ENCODE assay signal across 7 cellular contexts in the genomic region with DNA sequence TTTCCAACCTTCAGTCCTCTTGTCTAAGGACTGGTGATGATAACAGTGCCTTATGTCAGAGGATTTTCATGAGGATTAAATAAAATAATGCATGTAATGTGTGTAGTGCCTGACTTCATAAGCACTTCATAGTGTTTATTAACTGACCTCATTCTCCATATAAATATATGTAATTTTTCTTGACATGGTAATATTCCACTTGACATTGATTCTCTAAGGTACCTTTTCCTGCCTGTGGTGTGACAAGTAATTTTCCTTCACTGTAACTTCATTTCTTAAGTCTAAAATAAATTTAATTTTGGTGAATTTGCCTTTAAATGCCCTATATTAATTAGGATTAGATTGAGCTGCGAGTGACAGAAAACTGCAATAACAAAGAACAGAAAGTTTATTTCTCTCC. TPM values are rescaled to one million over a fixed set of nuclear protein-coding genes. Genes with fewer than 3 reads are reported as not detected.
"Had no signal": no experiment of that assay in that cellular context is flagged by ENCODE, and none has a peak within 500 bp of the region (broad histone marks: within the 10 kb centered on the region; RNA-seq: fewer than 3 reads in every experiment).

No MANE protein-coding gene starts in this region.

- H3K4me3 Mint-ChIP-seq: GM23338, IgD-negative memory B cell had no signal

- DNase-seq: H7, KG1 had no signal

- H3K9me3 ChIP-seq: HAP-1 had no signal

- H3K4me1 ChIP-seq: HAP-1 had no signal

- H3K36me3 ChIP-seq: HAP-1 had no signal

- H3K9me3 Mint-ChIP-seq: GM23338, IgD-negative memory B cell had no signal

- H3K4me3 ChIP-seq: GM23338, HAP-1 had no signal

- H3K27ac Mint-ChIP-seq: GM23338, IgD-negative memory B cell had no signal

RNA-seq across cellular contexts. Expression of gene NT5DC4, which starts 47.8 kb away (rescaled TPM):
- total RNA-seq: GM23338, H1, H7, HT1080 had no signal
